In the genomic region with DNA sequence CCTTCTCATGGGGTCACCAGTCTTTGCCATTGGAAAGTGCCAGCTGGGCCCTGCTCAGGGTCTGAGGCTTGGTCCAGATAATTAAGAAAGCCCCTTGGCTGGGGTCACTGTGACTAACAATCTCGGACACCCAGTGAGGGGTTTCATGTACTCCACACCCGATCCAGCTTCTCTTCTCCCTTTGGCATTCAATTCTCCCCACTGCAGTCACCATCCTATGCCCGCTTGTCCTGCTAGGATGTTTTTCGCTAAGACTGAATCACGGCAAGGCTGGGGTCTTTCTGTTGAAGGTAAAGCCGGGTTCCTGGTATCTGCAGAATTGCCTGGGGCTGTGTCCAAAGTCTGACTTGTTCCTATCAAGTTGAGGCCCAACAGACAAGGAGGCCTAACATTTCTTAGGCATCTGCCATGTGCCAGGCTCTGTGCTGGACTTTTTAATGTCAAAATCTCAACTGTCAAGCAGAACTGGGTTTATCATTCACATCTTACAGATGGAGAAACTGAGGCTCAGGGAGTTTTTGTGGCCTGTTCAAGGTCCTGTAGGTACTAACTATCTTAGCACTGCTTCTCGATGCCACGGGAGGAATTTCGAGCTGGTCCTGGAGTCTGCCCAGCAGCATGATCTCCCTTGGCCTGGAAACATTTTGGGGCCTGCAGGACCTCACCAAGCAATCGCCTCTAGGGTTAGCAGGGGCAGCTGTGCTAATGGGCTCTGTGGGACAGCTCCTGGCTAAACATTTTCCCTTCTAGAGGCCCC, we compare ENCODE assay signal across 14 cellular contexts.
DNase-seq lines count a peak whose midpoint lies in the region; ATAC-seq and TF ChIP-seq lines count a peak whose summit lies in the region.
"Had no signal": no experiment of that assay in that cellular context is flagged by ENCODE, and none has a peak within 500 bp of the region (broad histone marks: within the 10 kb centered on the region; RNA-seq: fewer than 3 reads in every experiment).

No MANE protein-coding gene starts in this region.

- H3K9ac ChIP-seq in neural progenitor cell: no peak overlapping the region
- H3K9ac ChIP-seq: GM23248 had no signal

- H3K9me3 Mint-ChIP-seq in glutamatergic neuron (ENCODE audit: unreplicated experiment): peaks cover 2% of the 10 kb centered on the region
- H3K9me3 Mint-ChIP-seq in neural progenitor cell: peaks cover 2% of the 10 kb centered on the region
- no peaks in the 10 kb centered on the region for H3K9me3 Mint-ChIP-seq in activated CD4-positive, alpha-beta T cell treated with anti-CD3 and anti-CD28 coated beads, Interleukin-2, amount 10 ng/mL, durations not matched to agents 7 days and 5 days
- H3K9me3 Mint-ChIP-seq: CD4-positive, alpha-beta T cell had no signal

- H3K4me1 Mint-ChIP-seq in glutamatergic neuron (ENCODE audit: low read depth, unreplicated experiment): peaks cover 33% of the 10 kb centered on the region
- peaks cover 10% of the 10 kb centered on the region for H3K4me1 Mint-ChIP-seq in neural progenitor cell
- no peaks in the 10 kb centered on the region for H3K4me1 Mint-ChIP-seq in activated CD4-positive, alpha-beta T cell treated with anti-CD3 and anti-CD28 coated beads, Interleukin-2, amount 10 ng/mL, durations not matched to agents 7 days and 5 days

- ATAC-seq in GM18873 (IDR thresholded peaks at IDR 0.05; ENCODE audit: low FRiP score, unreplicated experiment) (no peak), GM21723 (IDR thresholded peaks at IDR 0.05; ENCODE audit: unreplicated experiment) (no peak)

- peaks cover 16% of the 10 kb centered on the region for H3K4me1 ChIP-seq in neural progenitor cell
- H3K4me1 ChIP-seq in vagina: no peaks in the 10 kb centered on the region
- H3K4me1 ChIP-seq: HAP-1 had no signal

- peak overlapping the region; percentile 1 for H2AFZ ChIP-seq in neural progenitor cell (replicated peaks)
- H2AFZ ChIP-seq: GM23248 had no signal

- POLR2A ChIA-PET in activated CD4-positive, alpha-beta T cell treated with anti-CD3 and anti-CD28 coated beads, Interleukin-2, amount 10 ng/mL, durations not matched to agents 7 days and 5 days (lab: Charles Lee): no interaction called here

- H3K36me3 Mint-ChIP-seq in glutamatergic neuron (ENCODE audit: unreplicated experiment) (peaks cover 5% of the 10 kb centered on the region), neural progenitor cell (no peaks in the 10 kb centered on the region)
- H3K36me3 Mint-ChIP-seq in activated CD4-positive, alpha-beta T cell treated with anti-CD3 and anti-CD28 coated beads, Interleukin-2, amount 10 ng/mL, durations not matched to agents 7 days and 5 days (ENCODE audit: low read depth): no peaks in the 10 kb centered on the region

- TF ChIP-seq CTCF in WERI-Rb-1 (IDR thresholded peaks at IDR 0.05; ENCODE audit: low read depth, low read length) (no peak), glutamatergic neuron (IDR thresholded peaks at IDR 0.05; ENCODE audit: partially characterized antibody, unreplicated experiment) (no peak), neural progenitor cell (IDR thresholded peaks at IDR 0.05) (no peak), vagina (IDR thresholded peaks at IDR 0.05) (no peak)

- H3K4me3 Mint-ChIP-seq in glutamatergic neuron (ENCODE audit: unreplicated experiment): no peak overlapping the region
- no peak overlapping the region for H3K4me3 Mint-ChIP-seq in neural progenitor cell
- H3K4me3 Mint-ChIP-seq in activated CD4-positive, alpha-beta T cell treated with anti-CD3 and anti-CD28 coated beads, Interleukin-2, amount 10 ng/mL, durations not matched to agents 7 days and 5 days: no peak overlapping the region
- H3K4me3 Mint-ChIP-seq: CD4-positive, alpha-beta T cell had no signal

- H3K4me2 ChIP-seq in neural progenitor cell: peak overlapping the region; percentile 1

- no peaks in the 10 kb centered on the region for H4K20me1 ChIP-seq in neural progenitor cell (ENCODE audit: low read depth)

- no peak for TF ChIP-seq POLR2A in vagina (IDR thresholded peaks at IDR 0.05)

- H3K9me3 ChIP-seq in WERI-Rb-1 (ENCODE audit: severe bottlenecking) (peaks cover 15% of the 10 kb centered on the region), neural progenitor cell (ENCODE audit: low read depth) (no peaks in the 10 kb centered on the region), vagina (no peaks in the 10 kb centered on the region)
- H3K9me3 ChIP-seq: Caco-2, HAP-1 had no signal

- H3K27ac Mint-ChIP-seq in glutamatergic neuron (ENCODE audit: unreplicated experiment) (peak overlapping the region; percentile 81), neural progenitor cell (peak overlapping the region; percentile 29)
- no peak overlapping the region for H3K27ac Mint-ChIP-seq in activated CD4-positive, alpha-beta T cell treated with anti-CD3 and anti-CD28 coated beads, Interleukin-2, amount 10 ng/mL, durations not matched to agents 7 days and 5 days
- H3K27ac Mint-ChIP-seq: CD4-positive, alpha-beta T cell had no signal

- H3K36me3 ChIP-seq in WERI-Rb-1 (no peaks in the 10 kb centered on the region), neural progenitor cell (no peaks in the 10 kb centered on the region), vagina (no peaks in the 10 kb centered on the region)
- H3K36me3 ChIP-seq: HAP-1 had no signal

- no peaks in the 10 kb centered on the region for H3K27me3 ChIP-seq in WERI-Rb-1 (ENCODE audit: insufficient read depth, low read depth, severe bottlenecking)
- H3K27me3 ChIP-seq in neural progenitor cell: no peaks in the 10 kb centered on the region
- no peaks in the 10 kb centered on the region for H3K27me3 ChIP-seq in vagina

- no peaks in the 10 kb centered on the region for H3K79me2 ChIP-seq in neural progenitor cell (ENCODE audit: low read depth)

- DNase-seq in WERI-Rb-1 (no peak), glutamatergic neuron (no peak), neural progenitor cell (ENCODE audit: low spot score) (no peak), vagina (ENCODE audit: extremely low spot score in 2 of 2) (peak; percentile 67 to 83)
- DNase-seq in activated CD4-positive, alpha-beta T cell treated with anti-CD3 and anti-CD28 coated beads, Interleukin-2, amount 10 ng/mL, durations not matched to agents 7 days and 5 days: no peak
- DNase-seq: AML-193; Caco-2; CD4-positive, alpha-beta T cell; GM23248 had no signal

- CTCF ChIA-PET in activated CD4-positive, alpha-beta T cell treated with anti-CD3 and anti-CD28 coated beads, Interleukin-2, amount 10 ng/mL, durations not matched to agents 7 days and 5 days (lab: Charles Lee): interaction anchor here (1.1 kb wide), 1 partner anchor 14 kb away, joined by 5 read pairs; no protein-coding TSS in a partner anchor

- intact Hi-C loops in vagina (cut with DNase I): no loop called here

- H3K27ac ChIP-seq in WERI-Rb-1 (peak overlapping the region; percentile 83), neural progenitor cell (no peak overlapping the region), vagina (no peak overlapping the region)
- H3K27ac ChIP-seq: C4-2B, GM23248, HL-60 had no signal

- H3K27me3 Mint-ChIP-seq in glutamatergic neuron (ENCODE audit: unreplicated experiment): peaks cover 9% of the 10 kb centered on the region
- peaks cover 2% of the 10 kb centered on the region for H3K27me3 Mint-ChIP-seq in neural progenitor cell (ENCODE audit: insufficient read depth, low read depth)
- no peaks in the 10 kb centered on the region for H3K27me3 Mint-ChIP-seq in activated CD4-positive, alpha-beta T cell treated with anti-CD3 and anti-CD28 coated beads, Interleukin-2, amount 10 ng/mL, durations not matched to agents 7 days and 5 days
- H3K27me3 Mint-ChIP-seq: CD4-positive, alpha-beta T cell had no signal

- H3K4me3 ChIP-seq in WERI-Rb-1 (ENCODE audit: low read depth, low read length) (no peak overlapping the region), neural progenitor cell (no peak overlapping the region), vagina (no peak overlapping the region)
- H3K4me3 ChIP-seq: GM23248, HAP-1 had no signal

- no peaks in the 10 kb centered on the region for H3F3A ChIP-seq in neural progenitor cell (ENCODE audit: low read depth)

Comparison
In these comparisons a context has a peak if more than half of its experiments do, and no peak if none do; other contexts are left out.
1. DNase-seq: peak in vagina (2 of 2); none in WERI-Rb-1 (single experiment), glutamatergic neuron (single experiment), neural progenitor cell (single experiment) and activated CD4-positive, alpha-beta T cell treated with anti-CD3 and anti-CD28 coated beads, Interleukin-2, amount 10 ng/mL, durations not matched to agents 7 days and 5 days (single experiment).